In the genomic region with DNA sequence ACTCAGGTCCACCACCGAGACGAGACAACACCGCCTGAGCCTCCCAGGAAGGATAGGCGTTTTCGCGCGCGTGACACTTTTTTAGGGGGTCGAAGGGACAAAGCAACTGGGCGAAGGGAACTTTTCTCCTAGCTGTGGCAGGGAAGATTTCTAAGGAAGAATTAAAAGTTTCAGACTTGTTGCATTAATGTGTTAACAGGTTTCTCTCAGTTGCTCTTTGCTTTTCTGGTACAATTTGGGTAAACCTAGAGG, we compare ENCODE assay signal across 8 cellular contexts. TPM values are rescaled to one million over a fixed set of nuclear protein-coding genes. Genes with fewer than 3 reads are reported as not detected.
DNase-seq lines count a peak whose midpoint lies in the region; ATAC-seq and TF ChIP-seq lines count a peak whose summit lies in the region.

No MANE protein-coding gene starts in this region.

- no peaks in the 10 kb centered on the region for H3K27me3 ChIP-seq in AG04450 (ENCODE audit: control insufficient read depth, insufficient read depth, low read length)
- no peaks in the 10 kb centered on the region for H3K27me3 ChIP-seq in naive thymus-derived CD4-positive, alpha-beta T cell (ENCODE audit: control insufficient read depth in 2 of 2, insufficient read depth in 2 of 2, low read length in 2 of 2)

- peaks cover 41% of the 10 kb centered on the region for H3K36me3 Mint-ChIP-seq in dendritic cell treated with granulocyte-macrophage colony-stimulating factor and Interleukin-4, amounts not matched to agents 40 ng/mL and 50 ng/mL, for 4 days (ENCODE audit: low read depth)
- peaks cover 0 to 29% (median 11%) of the 10 kb centered on the region in 5 donors for H3K36me3 Mint-ChIP-seq in naive thymus-derived CD4-positive, alpha-beta T cell

- H3K4me3 ChIP-seq in AG04450 (ENCODE audit: low read depth, low read length) (peak overlapping the region; percentile 89), LNCaP clone FGC (ENCODE audit: low read depth, low read length) (peak overlapping the region; percentile 86)
- peak overlapping the region; percentile 58 for H3K4me3 ChIP-seq in naive thymus-derived CD4-positive, alpha-beta T cell (ENCODE audit: low read length)

- H3K9me3 ChIP-seq in AG04450 (ENCODE audit: control insufficient read depth, insufficient read depth, low read length), result no peaks in the 10 kb centered on the region; the same call in 1 of the 2 replicates
- H3K9me3 ChIP-seq in naive thymus-derived CD4-positive, alpha-beta T cell (ENCODE audit: control insufficient read depth in 2 of 3, low read length in 3 of 3), result no peaks in the 10 kb centered on the region

- peak overlapping the region; percentile 63 for H3K27ac ChIP-seq in AG04450 (ENCODE audit: low read depth, low read length)
- peak overlapping the region; percentile 99 for H3K27ac ChIP-seq in naive thymus-derived CD4-positive, alpha-beta T cell (ENCODE audit: low read depth, low read length)

- no peak for ATAC-seq in naive thymus-derived CD4-positive, alpha-beta T cell
- no peak for ATAC-seq in HG03045 (IDR thresholded peaks at IDR 0.05; ENCODE audit: unreplicated experiment)
- ATAC-seq in HG02973 (IDR thresholded peaks at IDR 0.05; ENCODE audit: unreplicated experiment), result no peak

- POLR2A ChIA-PET in AG04450 (lab: Yijun Ruan, JAX), result interaction anchor here (1.2 kb wide), 1 partner anchor 101 kb away, joined by 3 read pairs; no protein-coding TSS in a partner anchor
- POLR2A ChIA-PET in naive thymus-derived CD4-positive, alpha-beta T cell (lab: Charles Lee), result interaction anchor here (0.6 to 5.1 kb wide), 12 partner anchors 8 to 186 kb away, joined by 3 to 37 read pairs (median 3); partner anchors contain the start of genes MPLKIP and SUGCT

- peak overlapping the region; percentile 98 for H3K27ac Mint-ChIP-seq in dendritic cell treated with granulocyte-macrophage colony-stimulating factor and Interleukin-4, amounts not matched to agents 40 ng/mL and 50 ng/mL, for 4 days
- H3K27ac Mint-ChIP-seq in naive thymus-derived CD4-positive, alpha-beta T cell, result peak overlapping the region; percentile 84 to 97 (median 95)

- DNase-seq in AG04450 (ENCODE audit: low read depth, low spot score) (no peak), LNCaP clone FGC (ENCODE audit: low read depth) (no peak), ecto neural progenitor cell (ENCODE audit: low spot score) (no peak), SIG-M5 (lab: John Stamatoyannopoulos, UW) (no peak)
- no peak for DNase-seq in naive thymus-derived CD4-positive, alpha-beta T cell

- peaks cover 30% of the 10 kb centered on the region for H3K4me1 Mint-ChIP-seq in dendritic cell treated with granulocyte-macrophage colony-stimulating factor and Interleukin-4, amounts not matched to agents 40 ng/mL and 50 ng/mL, for 4 days (ENCODE audit: low read depth)
- peaks cover 42 to 70% (median 61%) of the 10 kb centered on the region in 7 donors for H3K4me1 Mint-ChIP-seq in naive thymus-derived CD4-positive, alpha-beta T cell

- intact Hi-C loops in dendritic cell treated with granulocyte-macrophage colony-stimulating factor and Interleukin-4, amounts not matched to agents 40 ng/mL and 50 ng/mL, for 4 days (cut with micrococcal nuclease), result loop anchor here (5.0 to 10.0 kb wide), 3 partner anchors 35 to 100 kb away; no protein-coding TSS in a partner anchor
- intact Hi-C loops in naive thymus-derived CD4-positive, alpha-beta T cell (cut with micrococcal nuclease), result loop anchor here (1.0 to 5.0 kb wide), 6 partner anchors 27 to 385 kb away; partner anchors contain the start of gene YAE1 (in 1 of the 2)

- no peaks in the 10 kb centered on the region for H3K27me3 Mint-ChIP-seq in dendritic cell treated with granulocyte-macrophage colony-stimulating factor and Interleukin-4, amounts not matched to agents 40 ng/mL and 50 ng/mL, for 4 days
- peaks cover 0 to 7% (median 0%) of the 10 kb centered on the region in 5 donors for H3K27me3 Mint-ChIP-seq in naive thymus-derived CD4-positive, alpha-beta T cell

- TF ChIP-seq CTCF in AG04450 (IDR thresholded peaks at IDR 0.05; ENCODE audit: low read depth, low read length), result no peak
- no peak for TF ChIP-seq CTCF in LNCaP clone FGC (IDR thresholded peaks at IDR 0.05; ENCODE audit: control insufficient read depth, extremely low read depth, insufficient read depth)

- H3K9me3 Mint-ChIP-seq in dendritic cell treated with granulocyte-macrophage colony-stimulating factor and Interleukin-4, amounts not matched to agents 40 ng/mL and 50 ng/mL, for 4 days, result no peaks in the 10 kb centered on the region
- H3K9me3 Mint-ChIP-seq in naive thymus-derived CD4-positive, alpha-beta T cell, result peaks cover 0 to 6% (median 0%) of the 10 kb centered on the region in 11 donors

- H3K4me3 Mint-ChIP-seq in dendritic cell treated with granulocyte-macrophage colony-stimulating factor and Interleukin-4, amounts not matched to agents 40 ng/mL and 50 ng/mL, for 4 days, result peak overlapping the region; percentile 97
- H3K4me3 Mint-ChIP-seq in naive thymus-derived CD4-positive, alpha-beta T cell, result peak overlapping the region; percentile 90 to 100 (median 96)

- H3K4me1 ChIP-seq in naive thymus-derived CD4-positive, alpha-beta T cell (ENCODE audit: control insufficient read depth in 2 of 2, insufficient read depth in 2 of 2, low read length in 2 of 2), result peaks cover 34 to 40% of the 10 kb centered on the region in 2 donors

- peaks cover 0 to 8% (median 0%) of the 10 kb centered on the region in 3 experiments for H3K36me3 ChIP-seq in naive thymus-derived CD4-positive, alpha-beta T cell (ENCODE audit: control insufficient read depth in 2 of 3, insufficient read depth in 3 of 3, low read length in 3 of 3)

- CTCF ChIA-PET in AG04450 (lab: Charles Lee), result interaction anchor here (5.4 kb wide), 1 partner anchor 101 kb away, joined by 43 read pairs; no protein-coding TSS in a partner anchor
- CTCF ChIA-PET in naive thymus-derived CD4-positive, alpha-beta T cell (lab: Charles Lee), result interaction anchor here (0.9 to 2.0 kb wide), 5 partner anchors 76 to 102 kb away, joined by 3 to 12 read pairs (median 3); no protein-coding TSS in a partner anchor

RNA-seq across cellular contexts. Expression of gene CDK13, which starts 1.8 kb away (rescaled TPM):
- polyA plus RNA-seq in AG04450 (2011; rRNA removed), result 34.1 and 44.2 TPM in 2 replicates
- 54.3 and 73.0 TPM in 2 replicates for polyA minus RNA-seq in AG04450 (2011; rRNA and poly(A)+ RNA removed)
- total RNA-seq in naive thymus-derived CD4-positive, alpha-beta T cell, result 100 to 1,000 TPM in 4 of 5 experiments, 10 to 100 TPM in 1; 59.7 to 117 (median 106) TPM
- 10 to 100 TPM; 26.3 to 43.3 TPM for polyA plus RNA-seq in naive thymus-derived CD4-positive, alpha-beta T cell
